11 cellular contexts compared by ENCODE assay signal in the genomic region with DNA sequence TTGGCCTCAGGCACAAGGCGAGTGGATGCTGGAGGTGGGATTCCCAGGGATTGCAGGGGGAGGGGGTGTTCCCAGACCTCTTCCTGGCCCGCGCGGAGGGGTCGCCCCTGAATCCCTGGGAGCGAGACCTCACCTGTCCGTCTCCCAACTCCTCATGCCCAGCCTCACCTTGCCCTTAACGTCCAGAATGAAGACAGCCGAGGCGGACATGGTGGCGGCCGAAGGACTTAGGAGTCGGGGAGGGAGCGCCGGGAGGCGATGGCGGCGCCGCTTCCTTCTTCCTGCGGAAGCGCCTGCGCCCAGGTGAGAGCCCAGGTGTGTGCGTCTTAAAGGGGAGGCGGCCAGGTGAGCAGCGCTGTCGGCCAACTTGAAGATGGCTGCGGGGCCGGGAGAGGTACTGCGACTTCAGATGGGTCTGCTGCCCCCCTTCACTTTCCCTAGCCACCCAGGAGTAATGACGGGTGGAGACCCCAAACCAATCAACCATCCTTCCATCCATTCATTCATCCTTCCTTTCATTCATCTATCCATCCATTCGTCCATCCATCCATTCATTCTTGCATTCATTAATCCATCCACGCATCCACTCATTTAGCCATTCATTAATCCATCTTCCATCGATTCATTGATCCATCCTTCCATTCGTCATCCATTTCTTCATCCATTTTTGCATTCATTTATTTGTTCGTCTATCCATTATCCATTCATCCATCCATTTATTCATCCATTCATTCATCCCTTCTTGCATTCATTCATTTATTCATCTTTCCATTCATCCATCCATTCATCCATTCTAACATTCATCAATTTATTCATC. TPM values are rescaled to one million over a fixed set of nuclear protein-coding genes. Genes with fewer than 3 reads are reported as not detected.
A peak's percentile ranks its signal among the peaks of the same experiment; 100 is the strongest.
DNase-seq lines count a peak whose midpoint lies in the region; ATAC-seq and TF ChIP-seq lines count a peak whose summit lies in the region.
"Had no signal": no experiment of that assay in that cellular context is flagged by ENCODE, and none has a peak within 500 bp of the region (broad histone marks: within the 10 kb centered on the region; RNA-seq: fewer than 3 reads in every experiment).

Gene AP1M2 (minus strand): TSS at position 291 of the 817 bp plus-strand sequence. CDS start 81 bp downstream, at position 210.

- TF ChIP-seq POLR2A in esophagus squamous epithelium (IDR thresholded peaks at IDR 0.05) (no peak), GM18505 (IDR thresholded peaks at IDR 0.05; ENCODE audit: borderline replicate concordance, extremely low read depth, insufficient read depth, insufficient read length) (no peak)

- H3K79me1 ChIP-seq in neuronal stem cell (ENCODE audit: low read depth, low read length): peaks cover 3% of the 10 kb centered on the region

- H3K23ac ChIP-seq in neuronal stem cell (ENCODE audit: low read depth, low read length, poor library complexity): peak within 1 kb of the TSS; percentile 89

- H2BK15ac ChIP-seq in neuronal stem cell (ENCODE audit: low read length): peak within 1 kb of the TSS; percentile 75

- H3K4me1 ChIP-seq in esophagus squamous epithelium (peaks cover 0 to 18% (median 0%) of the 10 kb centered on the region in 3 donors), neuronal stem cell (ENCODE audit: control insufficient read depth in 2 of 2, insufficient read depth in 1 of 2, low read depth in 1 of 2, low read length in 2 of 2) (no peaks in the 10 kb centered on the region)

- H3K27me3 ChIP-seq in esophagus squamous epithelium (peaks cover 0 to 31% (median 0%) of the 10 kb centered on the region in 4 donors), neuronal stem cell (ENCODE audit: control insufficient read depth in 3 of 3, insufficient read depth in 3 of 3, low read depth in 1 of 3, low read length in 3 of 3) (peaks cover 9 to 26% (median 17%) of the 10 kb centered on the region in 3 experiments)

- DNase-seq in DMS153 treated with DMSO at 0.1 percent for 48 hours (lab: John Stamatoyannopoulos, UW; ENCODE audit: unreplicated experiment) (peak; percentile 29), NCI-H2171 treated with DMSO at 0.1 percent for 48 hours (lab: John Stamatoyannopoulos, UW) (peak; percentile 60), esophagus squamous epithelium (lab: John Stamatoyannopoulos, UW) (no peak), neuronal stem cell (ENCODE audit: low spot score) (no peak), posterior vena cava (ENCODE audit: low spot score) (no peak), glomerular visceral epithelial cell (ENCODE audit: extremely low spot score) (no peak)
- DNase-seq: anterior cingulate cortex; CD8-positive, alpha-beta memory T cell; GM23248 had no signal

- no peak within 1 kb of the TSS for H2BK120ac ChIP-seq in neuronal stem cell (ENCODE audit: low read depth, low read length)

- H4K8ac ChIP-seq in neuronal stem cell (ENCODE audit: low read depth, low read length): no peak within 1 kb of the TSS

- ATAC-seq in GM19395 (IDR thresholded peaks at IDR 0.05; ENCODE audit: unreplicated experiment) (no peak), GM18505 (IDR thresholded peaks at IDR 0.05; ENCODE audit: unreplicated experiment) (no peak)

- no peak for TF ChIP-seq CTCF in esophagus squamous epithelium (IDR thresholded peaks at IDR 0.05)

- H3K4me3 ChIP-seq in esophagus squamous epithelium (peak within 1 kb of the TSS; percentile 60 to 72 (median 70)), neuronal stem cell (ENCODE audit: low read length in 2 of 2) (peak within 1 kb of the TSS in 1 of 2 donors; percentile 59)
- H3K4me3 ChIP-seq: GM23248 had no signal

- peak within 1 kb of the TSS; percentile 33 for H3K4me2 ChIP-seq in neuronal stem cell (ENCODE audit: insufficient read depth, low read length, poor library complexity, severe bottlenecking)

- no peak within 1 kb of the TSS for H3K4ac ChIP-seq in neuronal stem cell (ENCODE audit: low read length)

- H2AK5ac ChIP-seq in neuronal stem cell (ENCODE audit: low read depth, low read length): peak within 1 kb of the TSS; percentile 81

- H4K91ac ChIP-seq in neuronal stem cell (ENCODE audit: low read depth, low read length, poor library complexity): no peak within 1 kb of the TSS

- H3K14ac ChIP-seq in neuronal stem cell (ENCODE audit: low read length): peak within 1 kb of the TSS; percentile 99

- H2BK12ac ChIP-seq in neuronal stem cell (ENCODE audit: low read length): no peak within 1 kb of the TSS

- H3K36me3 ChIP-seq in esophagus squamous epithelium (peaks cover 0 to 18% (median 0%) of the 10 kb centered on the region in 3 donors), neuronal stem cell (replicated peaks in 1 of 2; ENCODE audit: control insufficient read depth in 2 of 2, insufficient read depth in 2 of 2, low read length in 2 of 2) (no peaks in the 10 kb centered on the region)

- H2BK5ac ChIP-seq in neuronal stem cell (ENCODE audit: low read length): no peak within 1 kb of the TSS

- peak within 1 kb of the TSS; percentile 32 to 87 (median 82) for H3K27ac ChIP-seq in esophagus squamous epithelium
- H3K27ac ChIP-seq in neuronal stem cell (replicated peaks; ENCODE audit: low read length): no peak within 1 kb of the TSS
- H3K27ac ChIP-seq: GM23248 had no signal

- intact Hi-C loops in esophagus squamous epithelium (cut with DNase I) (no loop called here), posterior vena cava (cut with DNase I) (no loop called here)

- H3K18ac ChIP-seq in neuronal stem cell (ENCODE audit: low read length): peak within 1 kb of the TSS; percentile 38

- no peak within 1 kb of the TSS for H3K9ac ChIP-seq in neuronal stem cell (ENCODE audit: low read depth, low read length, poor library complexity)
- H3K9ac ChIP-seq: GM23248 had no signal

- WGBS in esophagus squamous epithelium, 2 donors: 33 to 36% methylated on average over 11 to 19 of the region's 35 CpGs
- 100% methylated on average over 4 of the region's 35 CpGs; no CpG with 5 or more reads in 1 of the 2 donors for WGBS in neuronal stem cell (ENCODE audit: extremely low coverage in 2 of 2, insufficient read length in 2 of 2, insufficient replicate concordance in 1 of 2), 2 donors

- H3K9me3 ChIP-seq in esophagus squamous epithelium (no peaks in the 10 kb centered on the region), neuronal stem cell (replicated peaks in 1 of 2; ENCODE audit: control insufficient read depth in 2 of 2, insufficient read depth in 1 of 2, low read depth in 1 of 2, low read length in 2 of 2) (peaks cover 0 to 2% of the 10 kb centered on the region in 2 donors)

- H2AFZ ChIP-seq in neuronal stem cell (ENCODE audit: low read length): no peak within 1 kb of the TSS
- H2AFZ ChIP-seq: GM23248 had no signal

RNA-seq across cellular contexts. Expression of gene AP1M2, which starts in this region (rescaled TPM):
- total RNA-seq in esophagus squamous epithelium: 10 to 100 TPM; 24.8 to 67.0 (median 57.1) TPM
- polyA plus RNA-seq in neuronal stem cell (2013, experiment 1 of 2): 0.29 TPM
- polyA plus RNA-seq in neuronal stem cell (2013, experiment 2 of 2): 0.25 TPM
- not detected for total RNA-seq in posterior vena cava
- total RNA-seq: CD8-positive, alpha-beta memory T cell; GM23248 had no signal
- polyA plus RNA-seq: CD8-positive, alpha-beta memory T cell; GM23248 had no signal

Comparison
In these comparisons a context has a peak if more than half of its experiments do, and no peak if none do; other contexts are left out.
1. RNA of gene AP1M2 (total RNA-seq): 24.8 to 67.0 TPM in esophagus squamous epithelium; not detected in posterior vena cava; every median in the first group is over 10 times any median in the second.
2. DNase-seq: peak in DMS153 treated with DMSO at 0.1 percent for 48 hours (single experiment) and NCI-H2171 treated with DMSO at 0.1 percent for 48 hours (single experiment); none in esophagus squamous epithelium (single experiment), neuronal stem cell (single experiment), posterior vena cava (single experiment) and glomerular visceral epithelial cell (single experiment).